Comparison of ENCODE assay signal across 37 cellular contexts in genomic region chr4:5588046-5588445, GRCh38.
DNase-seq lines count a peak whose midpoint lies in the region; ATAC-seq, FAIRE-seq and TF ChIP-seq lines count a peak whose summit lies in the region.
"Had no signal": no experiment of that assay in that cellular context is flagged by ENCODE, and none has a peak within 500 bp of the region (broad histone marks: within the 10 kb centered on the region; RNA-seq: fewer than 3 reads in every experiment).

No MANE protein-coding gene starts in this region.

- H3K27me3 Mint-ChIP-seq in WTC11 (ENCODE audit: low read depth), result peaks cover 3% of the 10 kb centered on the region; the same call in 1 of the 2 replicates
- peaks cover 1% of the 10 kb centered on the region for H3K27me3 Mint-ChIP-seq in endodermal cell (ENCODE audit: insufficient read depth)
- peaks cover 0 to 22% (median 6%) of the 10 kb centered on the region in 5 donors for H3K27me3 Mint-ChIP-seq in naive thymus-derived CD8-positive, alpha-beta T cell
- H3K27me3 Mint-ChIP-seq: B cell had no signal

- peaks cover 54% of the 10 kb centered on the region for H3K4me1 Mint-ChIP-seq in WTC11
- H3K4me1 Mint-ChIP-seq in endodermal cell, result no peaks in the 10 kb centered on the region
- no peaks in the 10 kb centered on the region for H3K4me1 Mint-ChIP-seq in naive thymus-derived CD8-positive, alpha-beta T cell
- H3K4me1 Mint-ChIP-seq: B cell; CD14-positive monocyte; CD4-positive, alpha-beta memory T cell; CD4-positive, CD25-positive, alpha-beta regulatory T cell; CD8-positive, alpha-beta memory T cell had no signal

- H3K27ac Mint-ChIP-seq in WTC11 (no peak overlapping the region), endodermal cell (no peak overlapping the region)
- no peak overlapping the region for H3K27ac Mint-ChIP-seq in naive thymus-derived CD8-positive, alpha-beta T cell
- H3K27ac Mint-ChIP-seq: B cell; CD14-positive monocyte; CD4-positive, alpha-beta memory T cell; CD4-positive, alpha-beta T cell; CD4-positive, CD25-positive, alpha-beta regulatory T cell; CD8-positive, alpha-beta memory T cell; CD8-positive, alpha-beta T cell had no signal

- no peak for TF ChIP-seq RAD21 in HepG2 (CRISPR knock-in tag; IDR thresholded peaks at IDR 0.05)

- intact Hi-C loops in HepG2 (cut with micrococcal nuclease; ENCODE audit: unreplicated experiment) (no loop called here), right lobe of liver (cut with DNase I) (no loop called here), posterior vena cava (cut with DNase I) (no loop called here)

- TF ChIP-seq CTCF in HepG2 (CRISPR knock-in tag; IDR thresholded peaks at IDR 0.05) (no peak), right lobe of liver (IDR thresholded peaks at IDR 0.05) (no peak), OCI-LY3 (IDR thresholded peaks at IDR 0.05; ENCODE audit: low read depth, low read length) (no peak), WTC11 (IDR thresholded peaks at IDR 0.05) (no peak), endodermal cell (conservative IDR thresholded peaks at IDR 0.05) (no peak)

- DNase-seq in HepG2 (ENCODE audit: low spot score) (no peak), right lobe of liver (no peak), WTC11 (ENCODE audit: low spot score) (no peak), endodermal cell (no peak), posterior vena cava (ENCODE audit: low spot score) (no peak)
- no peak for DNase-seq in naive thymus-derived CD8-positive, alpha-beta T cell
- DNase-seq: 8988T; ACHN; AML-193; BE2C; C1 segment of cervical spinal cord; Caco-2; Calu3; CD4-positive, alpha-beta memory T cell; CD4-positive, alpha-beta T cell; CD4-positive, CD25-positive, alpha-beta regulatory T cell; CD8-positive, alpha-beta memory T cell; CD8-positive, alpha-beta T cell; COR-L47; DMS 273 treated with DMSO at 0.1 percent for 48 hours; DMS153; DMS53; DMS79; DMS79 treated with DMSO at 0.1 percent for 48 hours; DND-41; EL had no signal

- TF ChIP-seq POLR2A in HepG2 (IDR thresholded peaks at IDR 0.05; ENCODE audit: insufficient read depth in 1 of 2, low read depth in 2 of 2, low read length in 2 of 2), result no peak
- no peak for TF ChIP-seq POLR2A in right lobe of liver (IDR thresholded peaks at IDR 0.05)

- no peak for FAIRE-seq in HepG2 (lab: Jason Lieb, UNC)
- FAIRE-seq: A204.1, A549, D721Med had no signal

- H3K4me2 ChIP-seq in HepG2 (ENCODE audit: low read depth, low read length), result no peak overlapping the region
- no peak overlapping the region for H3K4me2 ChIP-seq in OCI-LY3 (ENCODE audit: low read length)
- H3K4me2 ChIP-seq: A549; BLaER1; BLaER1 treated with 17β-estradiol and CSF1 and Interleukin-3, amounts not matched to agents 10 nM and 100 nM had no signal

- H3K9me3 ChIP-seq in HepG2 (ENCODE audit: low read length) (no peaks in the 10 kb centered on the region; the same call in 1 of the 2 replicates), right lobe of liver (no peaks in the 10 kb centered on the region), OCI-LY3 (ENCODE audit: insufficient read depth, low read length) (peaks cover 12% of the 10 kb centered on the region), endodermal cell (ENCODE audit: control insufficient read depth, low read length) (peaks cover 42% of the 10 kb centered on the region)
- H3K9me3 ChIP-seq: A549, BE2C had no signal

- H3K4me3 ChIP-seq in HepG2 (replicated peaks in 1 of 3; ENCODE audit: insufficient read depth in 1 of 3, low read depth in 2 of 3, low read length in 3 of 3) (no peak overlapping the region), right lobe of liver (no peak overlapping the region), OCI-LY3 (ENCODE audit: low read length) (no peak overlapping the region), endodermal cell (ENCODE audit: low read length) (peak overlapping the region; percentile 23)
- H3K4me3 ChIP-seq: A549; BLaER1; BLaER1 treated with 17β-estradiol and CSF1 and Interleukin-3, amounts not matched to agents 10 nM and 100 nM had no signal

- POLR2A ChIA-PET in HepG2 (lab: Yijun Ruan, JAX), result no interaction called here
- POLR2A ChIA-PET in WTC11 (lab: Charles Lee), result no interaction called here
- POLR2A ChIA-PET in naive thymus-derived CD8-positive, alpha-beta T cell (lab: Charles Lee), result no interaction called here

- H3K79me2 ChIP-seq in HepG2 (ENCODE audit: insufficient read depth, low read length) (no peaks in the 10 kb centered on the region), OCI-LY3 (ENCODE audit: low read length) (no peaks in the 10 kb centered on the region)

- H3K9me3 Mint-ChIP-seq in WTC11 (peaks cover 65% of the 10 kb centered on the region), endodermal cell (peaks cover 62% of the 10 kb centered on the region)
- H3K9me3 Mint-ChIP-seq in naive thymus-derived CD8-positive, alpha-beta T cell, result peaks cover 7 to 37% (median 18%) of the 10 kb centered on the region in 9 donors

- CTCF ChIA-PET in HepG2 (lab: Yijun Ruan, JAX; ENCODE audit: low intra/inter-chr PET ratio, low total read pairs) (no interaction called here), WTC11 (lab: Charles Lee) (no interaction called here)

- H3K27ac ChIP-seq in HepG2 (ENCODE audit: extremely low read length, insufficient read depth, low read length), result no peak overlapping the region
- no peak overlapping the region for H3K27ac ChIP-seq in right lobe of liver
- H3K27ac ChIP-seq in OCI-LY3 (ENCODE audit: low read length), result peak overlapping the region; percentile 37; the same call in 1 of the 2 replicates
- no peak overlapping the region for H3K27ac ChIP-seq in endodermal cell (ENCODE audit: low read depth, low read length)
- H3K27ac ChIP-seq: 22Rv1; A549; BLaER1; BLaER1 treated with 17β-estradiol and CSF1 and Interleukin-3, amounts not matched to agents 10 nM and 100 nM; C4-2B had no signal

- no TSS peak for BruUV-seq in HepG2 (replicated peaks; lab: Mats Ljungman, UMichigan)

- 3% methylated on average over 1 of the region's 1 CpG for WGBS in HepG2 (ENCODE audit: low lambda C conversion rate)
- WGBS in right lobe of liver (ENCODE audit: insufficient coverage, low coverage, low lambda C conversion rate, missing lambda C conversion rate), result 38% methylated on average over 1 of the region's 1 CpG
- WGBS in endodermal cell (ENCODE audit: insufficient coverage in 1 of 2, insufficient read length in 1 of 2), 2 experiments, result 80 to 95% methylated on average over 1 of the region's 1 CpG

- H3K4me1 ChIP-seq in HepG2 (ENCODE audit: insufficient read depth, low read length) (no peaks in the 10 kb centered on the region), right lobe of liver (no peaks in the 10 kb centered on the region), OCI-LY3 (ENCODE audit: low read length) (peaks cover 9% of the 10 kb centered on the region; the same call in 1 of the 2 replicates), endodermal cell (ENCODE audit: control insufficient read depth, insufficient read depth, low read length) (no peaks in the 10 kb centered on the region)
- H3K4me1 ChIP-seq: A549; BE2C; BLaER1; BLaER1 treated with 17β-estradiol and CSF1 and Interleukin-3, amounts not matched to agents 10 nM and 100 nM; Caco-2 had no signal

- peaks cover 0 to 1% of the 10 kb centered on the region in 2 experiments; a peak in 1 of 5 replicates for H3K27me3 ChIP-seq in HepG2 (ENCODE audit: control insufficient read depth in 1 of 2, insufficient read depth in 2 of 2, low read length in 2 of 2)
- no peaks in the 10 kb centered on the region for H3K27me3 ChIP-seq in right lobe of liver
- H3K27me3 ChIP-seq in OCI-LY3 (ENCODE audit: low read depth, low read length), result no peaks in the 10 kb centered on the region
- no peaks in the 10 kb centered on the region for H3K27me3 ChIP-seq in endodermal cell (ENCODE audit: control insufficient read depth, insufficient read depth, low read length, poor library complexity, severe bottlenecking)
- H3K27me3 ChIP-seq: BLaER1; BLaER1 treated with 17β-estradiol and CSF1 and Interleukin-3, amounts not matched to agents 10 nM and 100 nM had no signal

- H3K36me3 ChIP-seq in HepG2 (replicated peaks in 1 of 2; ENCODE audit: control insufficient read depth in 1 of 2, insufficient read depth in 2 of 2, low read length in 2 of 2), result no peaks in the 10 kb centered on the region
- H3K36me3 ChIP-seq in right lobe of liver, result no peaks in the 10 kb centered on the region
- peaks cover 37% of the 10 kb centered on the region for H3K36me3 ChIP-seq in OCI-LY3 (replicated peaks; ENCODE audit: low read depth, low read length)
- no peaks in the 10 kb centered on the region for H3K36me3 ChIP-seq in endodermal cell (ENCODE audit: control insufficient read depth, insufficient read depth, low read length)
- H3K36me3 ChIP-seq: BE2C had no signal

- H2AFZ ChIP-seq in HepG2 (ENCODE audit: low read length) (no peak overlapping the region), OCI-LY3 (ENCODE audit: low read depth, low read length) (no peak overlapping the region)

- ATAC-seq in HepG2 (no peak), right lobe of liver (no peak), WTC11 (no peak), GM21360 (IDR thresholded peaks at IDR 0.05; ENCODE audit: unreplicated experiment) (no peak)
- ATAC-seq in naive thymus-derived CD8-positive, alpha-beta T cell, result no peak
- ATAC-seq: A549; CD8-positive, alpha-beta T cell had no signal

- in situ Hi-C loops in HepG2 (cut with HindIII; ENCODE audit: extremely low pct_ligation_motif_present, low pct_unique_long_range_greater_than_20kb), result no loop called here

- TF ChIP-seq EP300 in HepG2 (IDR thresholded peaks at IDR 0.05; ENCODE audit: low read depth in 2 of 2, low read length in 2 of 2), result no peak
- no peak for TF ChIP-seq EP300 in HepG2 (CRISPR knock-in tag; IDR thresholded peaks at IDR 0.05; ENCODE audit: borderline replicate concordance)

- H3K9ac ChIP-seq in HepG2 (ENCODE audit: insufficient read depth, low read depth, low read length) (no peak overlapping the region), OCI-LY3 (ENCODE audit: low read length) (no peak overlapping the region), endodermal cell (ENCODE audit: extremely low read depth, low read length, poor library complexity, severe bottlenecking) (no peak overlapping the region)
- H3K9ac ChIP-seq: BLaER1; BLaER1 treated with 17β-estradiol and CSF1 and Interleukin-3, amounts not matched to agents 10 nM and 100 nM had no signal

- no peaks in the 10 kb centered on the region for H4K20me1 ChIP-seq in HepG2 (ENCODE audit: insufficient read depth, low read length)
- no peaks in the 10 kb centered on the region for H4K20me1 ChIP-seq in OCI-LY3 (ENCODE audit: insufficient read depth, low read length)
- H4K20me1 ChIP-seq: BLaER1; BLaER1 treated with 17β-estradiol and CSF1 and Interleukin-3, amounts not matched to agents 10 nM and 100 nM had no signal

- H3K36me3 Mint-ChIP-seq in WTC11 (peaks cover 64% of the 10 kb centered on the region), endodermal cell (ENCODE audit: low read depth) (peaks cover 83% of the 10 kb centered on the region)
- H3K36me3 Mint-ChIP-seq in naive thymus-derived CD8-positive, alpha-beta T cell, result peaks cover 0 to 22% (median 2%) of the 10 kb centered on the region in 3 donors
- H3K36me3 Mint-ChIP-seq: CD14-positive monocyte; CD4-positive, CD25-positive, alpha-beta regulatory T cell had no signal

- H3K4me3 Mint-ChIP-seq in WTC11 (no peak overlapping the region), endodermal cell (no peak overlapping the region)
- no peak overlapping the region for H3K4me3 Mint-ChIP-seq in naive thymus-derived CD8-positive, alpha-beta T cell
- H3K4me3 Mint-ChIP-seq: B cell; CD14-positive monocyte; CD4-positive, alpha-beta memory T cell; CD4-positive, alpha-beta T cell; CD4-positive, CD25-positive, alpha-beta regulatory T cell; CD8-positive, alpha-beta memory T cell; CD8-positive, alpha-beta T cell had no signal

Comparison
In these comparisons a context has a peak if more than half of its experiments do, and no peak if none do; other contexts are left out.
1. Of the 50 proteins assayed by ChIP-seq in both HepG2 and WTC11: peak only in HepG2: none; only in WTC11: none; in both: ZNF317; in neither: 49.